9 cellular contexts compared by ENCODE assay signal in genomic region chr5:62284946-62285891, GRCh38. TPM values are rescaled to one million over a fixed set of nuclear protein-coding genes. Genes with fewer than 3 reads are reported as not detected.
A peak's percentile ranks its signal among the peaks of the same experiment; 100 is the strongest.
DNase-seq lines count a peak whose midpoint lies in the region; ATAC-seq and TF ChIP-seq lines count a peak whose summit lies in the region.
"Had no signal": no experiment of that assay in that cellular context is flagged by ENCODE, and none has a peak within 500 bp of the region (broad histone marks: within the 10 kb centered on the region; RNA-seq: fewer than 3 reads in every experiment).

No MANE protein-coding gene starts in this region.

- DNase-seq in activated CD4-positive, CD25-positive, alpha-beta regulatory T cell treated with anti-CD3 and anti-CD28 coated beads, Interleukin-2, amount 50 U/mL, for 16 hours (ENCODE audit: low read depth, low spot score) = peak; percentile 30
- DNase-seq in stimulated activated CD4-positive, alpha-beta T cell treated with anti-CD3 and anti-CD28 coated beads, Interleukin-12 subunit alpha, Interleukin-12 subunit beta, amount 100 ng/mL, for 24 hours (ENCODE audit: low read depth in 2 of 2) = peak; percentile 40 to 69
- DNase-seq in GM13976 (ENCODE audit: low spot score) (no peak), NCI-H1105 treated with DMSO at 0.1 percent for 48 hours (lab: John Stamatoyannopoulos, UW) (no peak), ureter (ENCODE audit: low spot score) (no peak), DMS53 (lab: John Stamatoyannopoulos, UW) (no peak)
- DNase-seq: DND-41 had no signal

- TF ChIP-seq CTCF in GM13976 (IDR thresholded peaks at IDR 0.05; ENCODE audit: borderline replicate concordance, control extremely low read depth, extremely low read depth, insufficient read depth, missing control alignments) = no peak

- in situ Hi-C loops in GM13976 (cut with MboI; ENCODE audit: low sequenced_read_pairs, unreplicated experiment) = no loop called here

- ATAC-seq in GM18517 (IDR thresholded peaks at IDR 0.05; ENCODE audit: unreplicated experiment) (peak; percentile 77), HG02623 (IDR thresholded peaks at IDR 0.05; ENCODE audit: unreplicated experiment) (peak; percentile 75)

RNA-seq across cellular contexts. Expression of gene KIF2A, which starts 20.8 kb away (rescaled TPM):
- 50.6 TPM for total RNA-seq in ureter

Comparison
In these comparisons a context has a peak if more than half of its experiments do, and no peak if none do; other contexts are left out.
1. DNase-seq: peak in activated CD4-positive, CD25-positive, alpha-beta regulatory T cell treated with anti-CD3 and anti-CD28 coated beads, Interleukin-2, amount 50 U/mL, for 16 hours (single experiment) and stimulated activated CD4-positive, alpha-beta T cell treated with anti-CD3 and anti-CD28 coated beads, Interleukin-12 subunit alpha, Interleukin-12 subunit beta, amount 100 ng/mL, for 24 hours (2 of 2); none in GM13976 (single experiment), NCI-H1105 treated with DMSO at 0.1 percent for 48 hours (single experiment), ureter (single experiment) and DMS53 (single experiment).